Comparison of ENCODE assay signal across 1 cellular context in genomic region chr13:20769834-20770233, GRCh38.
TF ChIP-seq lines count a peak whose summit lies in the region.

No MANE protein-coding gene starts in this region.

TF ChIP-seq in HepG2, 621 proteins besides CTCF, POLR2A, EP300 and RAD21:
- no peak for TF ChIP-seq NR2C2 (CRISPR knock-in tag; IDR thresholded peaks at IDR 0.05; ENCODE audit: borderline replicate concordance)
- no peak for TF ChIP-seq PATZ1 (CRISPR knock-in tag; IDR thresholded peaks at IDR 0.05)
- TF ChIP-seq RFX5 (IDR thresholded peaks at IDR 0.05; ENCODE audit: low read depth, low read length) = no peak
- no peak for TF ChIP-seq MAZ (IDR thresholded peaks at IDR 0.05; ENCODE audit: borderline replicate concordance, low read depth, low read length)
- no peak for TF ChIP-seq MAZ (CRISPR knock-in tag; IDR thresholded peaks at IDR 0.05; ENCODE audit: low read depth)
- TF ChIP-seq KLF15 (CRISPR knock-in tag; IDR thresholded peaks at IDR 0.05; ENCODE audit: borderline replicate concordance) = no peak
- TF ChIP-seq ZNF124 (CRISPR knock-in tag; IDR thresholded peaks at IDR 0.05) = no peak
- no peak for TF ChIP-seq ZFP82 (CRISPR knock-in tag; IDR thresholded peaks at IDR 0.05; ENCODE audit: borderline replicate concordance)
- TF ChIP-seq ZKSCAN8 (CRISPR knock-in tag; IDR thresholded peaks at IDR 0.05; ENCODE audit: borderline replicate concordance) = no peak
- TF ChIP-seq JARID2 (CRISPR knock-in tag; IDR thresholded peaks at IDR 0.05; ENCODE audit: insufficient replicate concordance) = no peak
- TF ChIP-seq TGIF2 (CRISPR knock-in tag; IDR thresholded peaks at IDR 0.05) = no peak
- no peak for TF ChIP-seq ZSCAN21 (CRISPR knock-in tag; IDR thresholded peaks at IDR 0.05; ENCODE audit: borderline replicate concordance)
